In genomic region chr6:94498099-94498498, GRCh38 we compare ENCODE assay signal across 25 cellular contexts.
A peak's percentile ranks its signal among the peaks of the same experiment; 100 is the strongest.
DNase-seq lines count a peak whose midpoint lies in the region; ATAC-seq, FAIRE-seq and TF ChIP-seq lines count a peak whose summit lies in the region.
"Had no signal": no experiment of that assay in that cellular context is flagged by ENCODE, and none has a peak within 500 bp of the region (broad histone marks: within the 10 kb centered on the region; RNA-seq: fewer than 3 reads in every experiment).

No MANE protein-coding gene starts in this region.

- no peak overlapping the region for H3K14ac ChIP-seq in IMR-90 (replicated peaks; ENCODE audit: low read depth, low read length)

- no peak overlapping the region for H3K4me3 Mint-ChIP-seq in CD8-positive, alpha-beta memory T cell
- H3K4me3 Mint-ChIP-seq: B cell; CD4-positive, alpha-beta T cell; CD8-positive, alpha-beta T cell had no signal

- no peaks in the 10 kb centered on the region for H3K36me3 Mint-ChIP-seq in CD8-positive, alpha-beta memory T cell
- H3K36me3 Mint-ChIP-seq: CD8-positive, alpha-beta T cell had no signal

- CTCF ChIA-PET in HepG2 (lab: Yijun Ruan, JAX; ENCODE audit: low intra/inter-chr PET ratio, low total read pairs) = no interaction called here
- CTCF ChIA-PET in IMR-90 (lab: Yijun Ruan, JAX) = no interaction called here
- CTCF ChIA-PET in CD8-positive, alpha-beta memory T cell (lab: Charles Lee) = no interaction called here

- no peak overlapping the region for H2AFZ ChIP-seq in HepG2 (ENCODE audit: low read length)
- no peak overlapping the region for H2AFZ ChIP-seq in IMR-90 (replicated peaks; ENCODE audit: low read length, poor library complexity)
- peak overlapping the region; percentile 8 for H2AFZ ChIP-seq in smooth muscle cell (ENCODE audit: low read depth)

- TF ChIP-seq CTCF in HepG2 (CRISPR knock-in tag; IDR thresholded peaks at IDR 0.05) (no peak), right lobe of liver (IDR thresholded peaks at IDR 0.05) (no peak), IMR-90 (conservative IDR thresholded peaks at IDR 0.05; ENCODE audit: low read depth, low read length) (no peak), smooth muscle cell (IDR thresholded peaks at IDR 0.05; ENCODE audit: borderline replicate concordance, insufficient read depth, poor library complexity, severe bottlenecking) (no peak)

- no peak for TF ChIP-seq EP300 in HepG2 (IDR thresholded peaks at IDR 0.05; ENCODE audit: low read depth in 2 of 2, low read length in 2 of 2)
- TF ChIP-seq EP300 in HepG2 (CRISPR knock-in tag; IDR thresholded peaks at IDR 0.05; ENCODE audit: borderline replicate concordance) = no peak

- H4K20me1 ChIP-seq in HepG2 (ENCODE audit: insufficient read depth, low read length) = no peaks in the 10 kb centered on the region
- no peaks in the 10 kb centered on the region for H4K20me1 ChIP-seq in IMR-90 (ENCODE audit: insufficient read depth, low read length)
- no peaks in the 10 kb centered on the region for H4K20me1 ChIP-seq in smooth muscle cell (ENCODE audit: low read depth)
- H4K20me1 ChIP-seq: BLaER1 treated with 17β-estradiol and CSF1 and Interleukin-3, amounts not matched to agents 10 nM and 100 nM had no signal

- ATAC-seq in HepG2 (no peak), right lobe of liver (no peak), IMR-90 (ENCODE audit: low read depth) (no peak)
- ATAC-seq: CD8-positive, alpha-beta T cell; GM12878 had no signal

- TF ChIP-seq RAD21 in HepG2 (CRISPR knock-in tag; IDR thresholded peaks at IDR 0.05) (no peak), IMR-90 (IDR thresholded peaks at IDR 0.05; ENCODE audit: low read length) (no peak)

- H3K36me3 ChIP-seq in HepG2 (replicated peaks in 1 of 2; ENCODE audit: control insufficient read depth in 1 of 2, insufficient read depth in 2 of 2, low read length in 2 of 2) = no peaks in the 10 kb centered on the region
- no peaks in the 10 kb centered on the region for H3K36me3 ChIP-seq in right lobe of liver
- no peaks in the 10 kb centered on the region for H3K36me3 ChIP-seq in IMR-90 (ENCODE audit: control insufficient read depth, insufficient read depth, low read length)
- no peaks in the 10 kb centered on the region for H3K36me3 ChIP-seq in smooth muscle cell (ENCODE audit: low read depth)
- H3K36me3 ChIP-seq in CD8-positive, alpha-beta memory T cell (ENCODE audit: insufficient read depth, low read length) = no peaks in the 10 kb centered on the region
- H3K36me3 ChIP-seq: BLaER1 treated with 17β-estradiol and CSF1 and Interleukin-3, amounts not matched to agents 10 nM and 100 nM had no signal

- peaks cover 0 to 26% (median 2%) of the 10 kb centered on the region in 5 donors for H3K9me3 Mint-ChIP-seq in CD8-positive, alpha-beta memory T cell

- no peak overlapping the region for H3K23ac ChIP-seq in IMR-90 (ENCODE audit: low read depth, low read length)

- dilution Hi-C loops in IMR-90 (cut with HindIII; ENCODE audit: low sequenced_read_pairs, unreplicated experiment) = no loop called here

- no peaks in the 10 kb centered on the region for H3K4me1 ChIP-seq in HepG2 (ENCODE audit: insufficient read depth, low read length)
- H3K4me1 ChIP-seq in right lobe of liver = no peaks in the 10 kb centered on the region
- H3K4me1 ChIP-seq in IMR-90 (ENCODE audit: control insufficient read depth, insufficient read depth, low read length) = no peaks in the 10 kb centered on the region
- peaks cover 17% of the 10 kb centered on the region for H3K4me1 ChIP-seq in smooth muscle cell (ENCODE audit: low read depth)
- no peaks in the 10 kb centered on the region for H3K4me1 ChIP-seq in CD8-positive, alpha-beta memory T cell (ENCODE audit: insufficient read depth, low read length)
- H3K4me1 ChIP-seq: BLaER1 treated with 17β-estradiol and CSF1 and Interleukin-3, amounts not matched to agents 10 nM and 100 nM had no signal

- H2BK5ac ChIP-seq in IMR-90 (ENCODE audit: low read depth, low read length, poor library complexity, severe bottlenecking) = no peak overlapping the region

- H3K27ac Mint-ChIP-seq in CD8-positive, alpha-beta memory T cell = no peak overlapping the region
- H3K27ac Mint-ChIP-seq: B cell; CD4-positive, alpha-beta T cell; CD8-positive, alpha-beta T cell had no signal

- no peak overlapping the region for H2BK20ac ChIP-seq in IMR-90 (ENCODE audit: low read depth, low read length)

- BruUV-seq in HepG2 (replicated peaks; lab: Mats Ljungman, UMichigan) = no TSS peak
- no TSS peak for BruUV-seq in IMR-90 (replicated peaks; lab: Mats Ljungman, UMichigan)

- H3K27me3 Mint-ChIP-seq in CD8-positive, alpha-beta memory T cell = no peaks in the 10 kb centered on the region
- H3K27me3 Mint-ChIP-seq: B cell; CD4-positive, alpha-beta T cell had no signal

- H2AK9ac ChIP-seq in IMR-90 (replicated peaks; ENCODE audit: low read depth, low read length, poor library complexity) = no peak overlapping the region

- H2BK15ac ChIP-seq in IMR-90 (ENCODE audit: low read depth, low read length) = no peak overlapping the region

- no peak overlapping the region for H2AK5ac ChIP-seq in IMR-90 (ENCODE audit: low read depth, low read length)

- POLR2A ChIA-PET in HepG2 (lab: Yijun Ruan, JAX) = no interaction called here
- POLR2A ChIA-PET in IMR-90 (lab: Charles Lee; ENCODE audit: unreplicated experiment) = no interaction called here
- POLR2A ChIA-PET in CD8-positive, alpha-beta memory T cell (lab: Charles Lee) = no interaction called here

- no peak overlapping the region for H3K4ac ChIP-seq in IMR-90 (ENCODE audit: low read depth, low read length)

- no peak overlapping the region for H3K18ac ChIP-seq in IMR-90 (ENCODE audit: low read depth, low read length)

- H3K79me1 ChIP-seq in IMR-90 (ENCODE audit: low read depth in 1 of 2, low read length in 2 of 2) = no peaks in the 10 kb centered on the region

- no peak overlapping the region for H4K8ac ChIP-seq in IMR-90 (ENCODE audit: low read depth in 2 of 2, low read length in 2 of 2)

- no peaks in the 10 kb centered on the region for H3K27me3 ChIP-seq in HepG2 (ENCODE audit: control insufficient read depth in 1 of 2, insufficient read depth in 2 of 2, low read length in 2 of 2)
- no peaks in the 10 kb centered on the region for H3K27me3 ChIP-seq in right lobe of liver
- H3K27me3 ChIP-seq in IMR-90 (ENCODE audit: control insufficient read depth, insufficient read depth, low read length) = no peaks in the 10 kb centered on the region
- H3K27me3 ChIP-seq in smooth muscle cell (ENCODE audit: low read depth) = no peaks in the 10 kb centered on the region
- H3K27me3 ChIP-seq in CD8-positive, alpha-beta memory T cell (ENCODE audit: insufficient read depth, low read length, poor library complexity, severe bottlenecking) = no peaks in the 10 kb centered on the region
- H3K27me3 ChIP-seq: BLaER1 treated with 17β-estradiol and CSF1 and Interleukin-3, amounts not matched to agents 10 nM and 100 nM had no signal

- H3K4me2 ChIP-seq in HepG2 (ENCODE audit: low read depth, low read length) = no peak overlapping the region
- no peak overlapping the region for H3K4me2 ChIP-seq in IMR-90 (ENCODE audit: low read depth, low read length)
- H3K4me2 ChIP-seq in smooth muscle cell = no peak overlapping the region
- H3K4me2 ChIP-seq: BLaER1 treated with 17β-estradiol and CSF1 and Interleukin-3, amounts not matched to agents 10 nM and 100 nM had no signal

- no peaks in the 10 kb centered on the region for H3K4me1 Mint-ChIP-seq in CD8-positive, alpha-beta memory T cell
- H3K4me1 Mint-ChIP-seq: B cell had no signal

- in situ Hi-C loops in HepG2 (cut with HindIII; ENCODE audit: extremely low pct_ligation_motif_present, low pct_unique_long_range_greater_than_20kb) (no loop called here), IMR-90 (cut with MboI; ENCODE audit: low sequenced_read_pairs) (no loop called here)

- H3K79me2 ChIP-seq in HepG2 (ENCODE audit: insufficient read depth, low read length) = no peaks in the 10 kb centered on the region
- no peaks in the 10 kb centered on the region for H3K79me2 ChIP-seq in smooth muscle cell (ENCODE audit: low read depth)

- H4K5ac ChIP-seq in IMR-90 (ENCODE audit: low read depth, low read length) = no peak overlapping the region

- no peak overlapping the region for H4K91ac ChIP-seq in IMR-90 (ENCODE audit: insufficient read depth, low read depth, low read length)

- TF ChIP-seq POLR2A in HepG2 (IDR thresholded peaks at IDR 0.05; ENCODE audit: insufficient read depth in 1 of 2, low read depth in 2 of 2, low read length in 2 of 2) = no peak
- no peak for TF ChIP-seq POLR2A in right lobe of liver (IDR thresholded peaks at IDR 0.05)
- no peak for TF ChIP-seq POLR2A in IMR-90 (IDR thresholded peaks at IDR 0.05; ENCODE audit: low read depth, low read length)

- intact Hi-C loops in HepG2 (cut with micrococcal nuclease; ENCODE audit: unreplicated experiment) (no loop called here), right lobe of liver (cut with DNase I) (no loop called here), IMR-90 (cut with micrococcal nuclease) (no loop called here)

- H3K9ac ChIP-seq in HepG2 (ENCODE audit: insufficient read depth, low read depth, low read length) (no peak overlapping the region), IMR-90 (ENCODE audit: low read depth, low read length) (no peak overlapping the region), smooth muscle cell (ENCODE audit: low read depth) (no peak overlapping the region)
- H3K9ac ChIP-seq: BLaER1 treated with 17β-estradiol and CSF1 and Interleukin-3, amounts not matched to agents 10 nM and 100 nM had no signal

- no peaks in the 10 kb centered on the region for H3F3A ChIP-seq in smooth muscle cell (ENCODE audit: low read depth)

- FAIRE-seq in HepG2 (lab: Jason Lieb, UNC) = no peak
- FAIRE-seq: GM12878, GM12892, GM18507, GM19239 had no signal

- H3K4me3 ChIP-seq in HepG2 (replicated peaks in 1 of 3; ENCODE audit: insufficient read depth in 1 of 3, low read depth in 2 of 3, low read length in 3 of 3) (no peak overlapping the region), right lobe of liver (no peak overlapping the region), IMR-90 (ENCODE audit: insufficient read depth, low read depth, low read length) (no peak overlapping the region), smooth muscle cell (no peak overlapping the region)
- H3K4me3 ChIP-seq in CD8-positive, alpha-beta memory T cell (ENCODE audit: low read length) = no peak overlapping the region
- H3K4me3 ChIP-seq: BLaER1 treated with 17β-estradiol and CSF1 and Interleukin-3, amounts not matched to agents 10 nM and 100 nM; GM12878 had no signal

- DNase-seq in HepG2 (ENCODE audit: low spot score) (no peak), right lobe of liver (no peak), IMR-90 (no peak), smooth muscle cell (lab: John Stamatoyannopoulos, UW; ENCODE audit: unreplicated experiment) (no peak), OCI-M2 (lab: John Stamatoyannopoulos, UW; ENCODE audit: unreplicated experiment) (no peak)
- DNase-seq in CD8-positive, alpha-beta memory T cell = no peak
- DNase-seq: AML-193; CD4-positive, alpha-beta T cell; CD8-positive, alpha-beta T cell; COR-L47; DMS 273 treated with DMSO at 0.1 percent for 48 hours; DMS153; DMS53; DMS79; DND-41; EL; GDM1 had no signal

- no peaks in the 10 kb centered on the region for H3K9me1 ChIP-seq in IMR-90 (ENCODE audit: insufficient read depth, low read length)

- H3K27ac ChIP-seq in HepG2 (ENCODE audit: extremely low read length, insufficient read depth, low read length) = no peak overlapping the region
- H3K27ac ChIP-seq in right lobe of liver = no peak overlapping the region
- H3K27ac ChIP-seq in IMR-90 (ENCODE audit: insufficient read depth, low read length) = no peak overlapping the region
- no peak overlapping the region for H3K27ac ChIP-seq in smooth muscle cell (ENCODE audit: low read depth)
- no peak overlapping the region for H3K27ac ChIP-seq in CD8-positive, alpha-beta memory T cell (ENCODE audit: low read depth, low read length)
- H3K27ac ChIP-seq: 22Rv1; BLaER1 treated with 17β-estradiol and CSF1 and Interleukin-3, amounts not matched to agents 10 nM and 100 nM; C4-2B had no signal

- H3K56ac ChIP-seq in IMR-90 (ENCODE audit: extremely low read depth, insufficient read depth, low read length) = no peak overlapping the region

- no peak overlapping the region for H2BK120ac ChIP-seq in IMR-90 (ENCODE audit: low read depth, low read length)

- H3K9me3 ChIP-seq in HepG2 (ENCODE audit: low read length) (no peaks in the 10 kb centered on the region), right lobe of liver (no peaks in the 10 kb centered on the region), IMR-90 (ENCODE audit: control insufficient read depth, insufficient read depth, low read length) (no peaks in the 10 kb centered on the region), smooth muscle cell (replicated peaks; ENCODE audit: low read depth) (no peaks in the 10 kb centered on the region)
- H3K9me3 ChIP-seq in CD8-positive, alpha-beta memory T cell (ENCODE audit: low read length) = no peaks in the 10 kb centered on the region
- H3K9me3 ChIP-seq: BLaER1 treated with 17β-estradiol and CSF1 and Interleukin-3, amounts not matched to agents 10 nM and 100 nM had no signal
